In genomic region chrX:68647156-68647957, GRCh38 we compare ENCODE assay signal across 8 cellular contexts. TPM values are rescaled to one million over a fixed set of nuclear protein-coding genes. Genes with fewer than 3 reads are reported as not detected.
DNase-seq lines count a peak whose midpoint lies in the region; ATAC-seq and TF ChIP-seq lines count a peak whose summit lies in the region.
"Had no signal": no experiment of that assay in that cellular context is flagged by ENCODE, and none has a peak within 500 bp of the region (broad histone marks: within the 10 kb centered on the region; RNA-seq: fewer than 3 reads in every experiment).

STARD8 (plus strand) TSS chrX:68647666; CDS start chrX:68647883, 217 bp downstream.

- H3K27me3 Mint-ChIP-seq in type B pancreatic cell: peaks cover 9% of the 10 kb centered on the region

- no peak for TF ChIP-seq CTCF in type B pancreatic cell (conservative IDR thresholded peaks at IDR 0.05)

- DNase-seq in cerebellum (ENCODE audit: low spot score) (peak; percentile 1), left kidney (ENCODE audit: low read depth, low spot score) (peak; percentile 75), type B pancreatic cell (ENCODE audit: extremely low spot score, unreplicated experiment) (no peak), GM19240 (ENCODE audit: insufficient read length, low spot score) (no peak), middle frontal gyrus (ENCODE audit: extremely low spot score, low spot score) (no peak)

- no peaks in the 10 kb centered on the region for H3K36me3 Mint-ChIP-seq in type B pancreatic cell

- H3K9me3 ChIP-seq in HUES48 (ENCODE audit: control insufficient read depth, insufficient read depth, low read length): peaks cover 35% of the 10 kb centered on the region; the same call in 1 of the 2 replicates

- H3K4me1 Mint-ChIP-seq in type B pancreatic cell (ENCODE audit: unreplicated experiment): peaks cover 6% of the 10 kb centered on the region

- H3K4me1 ChIP-seq in HUES48 (ENCODE audit: control insufficient read depth, insufficient read depth, low read length): peaks cover 5% of the 10 kb centered on the region; the same call in 1 of the 2 replicates

- no peak within 1 kb of the TSS for H3K27ac Mint-ChIP-seq in type B pancreatic cell

- H3K9ac ChIP-seq in HUES48 (ENCODE audit: low read depth, low read length): no peak within 1 kb of the TSS
- H3K9ac ChIP-seq: KMS-11 had no signal

- no peaks in the 10 kb centered on the region for H3K9me3 Mint-ChIP-seq in type B pancreatic cell

- H3K27ac ChIP-seq in HUES48 (ENCODE audit: low read depth, low read length): no peak within 1 kb of the TSS
- H3K27ac ChIP-seq: KMS-11 had no signal

- ATAC-seq in GM18498 (IDR thresholded peaks at IDR 0.05; ENCODE audit: unreplicated experiment): no peak

- H3K4me3 Mint-ChIP-seq in type B pancreatic cell: peak within 1 kb of the TSS; percentile 47

- H3K27me3 ChIP-seq in HUES48 (ENCODE audit: control insufficient read depth, insufficient read depth, low read length): peaks cover 3% of the 10 kb centered on the region; the same call in 1 of the 2 replicates

- no peaks in the 10 kb centered on the region for H3K36me3 ChIP-seq in HUES48 (ENCODE audit: control insufficient read depth, insufficient read depth, low read length)

- H3K4me3 ChIP-seq in HUES48 (ENCODE audit: low read depth, low read length): peak within 1 kb of the TSS; percentile 34; the same call in 1 of the 2 replicates

RNA-seq across cellular contexts. Expression of gene STARD8, which starts in this region (rescaled TPM):
- 3.7 TPM for total RNA-seq in cerebellum
- total RNA-seq in type B pancreatic cell (ENCODE audit: low replicate concordance): 0.67 and 9.9 TPM in 2 replicates

Comparison
In these comparisons a context has a peak if more than half of its experiments do, and no peak if none do; other contexts are left out.
1. DNase-seq: peak in cerebellum (single experiment) and left kidney (single experiment); none in type B pancreatic cell (single experiment), GM19240 (single experiment) and middle frontal gyrus (single experiment).